In genomic region chr18:78764544-78764943, GRCh38 we compare ENCODE assay signal across 26 cellular contexts.
"Had no signal": no experiment of that assay in that cellular context is flagged by ENCODE, and none has a peak within 500 bp of the region (broad histone marks: within the 10 kb centered on the region; RNA-seq: fewer than 3 reads in every experiment).

No MANE protein-coding gene starts in this region.

- DNase-seq: dermis blood vessel endothelial cell; effector CD8-positive, alpha-beta T cell; effector memory CD8-positive, alpha-beta T cell; endodermal cell; erythroblast; esophagus squamous epithelium; foreskin fibroblast; heart left ventricle; hypothalamus; immature natural killer cell; islet precursor cell; kidney; kidney glomerular epithelial cell; left colon; left ventricle myocardium inferior; lower lobe of right lung; mesenchymal stem cell; mucosa of descending colon had no signal

- H3K27ac Mint-ChIP-seq: effector memory CD8-positive, alpha-beta T cell; endodermal cell; immature natural killer cell; mesothelial cell of epicardium had no signal

- H3K27me3 ChIP-seq: hepatocyte had no signal

- ATAC-seq: effector memory CD8-positive, alpha-beta T cell; esophagus mucosa; gastroesophageal sphincter; heart left ventricle; left colon; left lobe of liver; lower lobe of right lung; mucosa of descending colon had no signal

- H3K4me1 Mint-ChIP-seq: immature natural killer cell had no signal

- H3K27ac ChIP-seq: coronary artery, dorsolateral prefrontal cortex, epithelial cell of prostate, esophagus squamous epithelium, gastroesophageal sphincter, heart left ventricle, hepatocyte, left ventricle myocardium inferior, lower lobe of right lung had no signal

- H3K9me3 Mint-ChIP-seq: immature natural killer cell had no signal

- H3K36me3 Mint-ChIP-seq: immature natural killer cell, mesothelial cell of epicardium had no signal

- H3K4me1 ChIP-seq: esophagus squamous epithelium, gastroesophageal sphincter, heart left ventricle, left ventricle myocardium inferior, lower lobe of right lung had no signal

- H3K4me3 Mint-ChIP-seq: effector memory CD8-positive, alpha-beta T cell; endodermal cell; immature natural killer cell; mesothelial cell of epicardium had no signal
